20 cellular contexts compared by ENCODE assay signal in the genomic region with DNA sequence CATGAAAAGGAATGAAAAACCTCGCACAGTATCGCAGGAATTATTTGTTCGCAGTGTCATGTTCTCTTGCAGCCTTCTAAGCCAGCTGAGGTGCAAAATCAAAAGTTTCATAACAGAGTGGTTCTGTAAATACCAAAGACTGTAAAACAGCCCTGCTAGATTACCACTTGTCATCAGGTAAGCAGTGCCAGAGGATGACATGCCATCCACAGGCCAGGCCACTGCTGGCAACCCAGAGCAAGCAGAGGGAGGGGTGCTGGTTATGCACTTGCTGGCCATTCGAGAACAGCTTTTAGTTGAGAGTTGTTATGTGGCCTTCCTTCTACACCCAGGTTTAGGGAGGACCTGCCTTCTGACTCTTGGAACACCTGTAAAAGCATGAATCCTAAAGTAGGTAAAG.
DNase-seq lines count a peak whose midpoint lies in the region; ATAC-seq lines count a peak whose summit lies in the region.
"Had no signal": no experiment of that assay in that cellular context is flagged by ENCODE, and none has a peak within 500 bp of the region (broad histone marks: within the 10 kb centered on the region; RNA-seq: fewer than 3 reads in every experiment).

No MANE protein-coding gene starts in this region.

- H3K27me3 Mint-ChIP-seq in IgD-negative memory B cell (no peaks in the 10 kb centered on the region), memory B cell (no peaks in the 10 kb centered on the region)
- no peaks in the 10 kb centered on the region for H3K27me3 Mint-ChIP-seq in activated T-cell treated with anti-CD3 and anti-CD28 coated beads, Interleukin-2, amount 50 U/mL, for 72 hours (ENCODE audit: low read depth)
- H3K27me3 Mint-ChIP-seq: activated CD4-positive, alpha-beta T cell treated with anti-CD3 and anti-CD28 coated beads for 36 hours; activated naive CD4-positive, alpha-beta T cell treated with anti-CD3 and anti-CD28 coated beads, Interleukin-2, amount 50 U/mL, for 24 hours; brain had no signal

- 54 to 91% methylated on average over 4 of the region's 4 CpGs for WGBS in esophagus, 2 donors

- peaks cover 5% of the 10 kb centered on the region for H3K36me3 Mint-ChIP-seq in IgD-negative memory B cell
- H3K36me3 Mint-ChIP-seq in memory B cell: peaks cover 16% of the 10 kb centered on the region
- H3K36me3 Mint-ChIP-seq in activated T-cell treated with anti-CD3 and anti-CD28 coated beads, Interleukin-2, amount 50 U/mL, for 72 hours (ENCODE audit: insufficient read depth in 2 of 2): no peaks in the 10 kb centered on the region

- DNase-seq in memory B cell (ENCODE audit: low spot score in 2 of 2) (no peak), DMS79 treated with DMSO at 0.1 percent for 48 hours (lab: John Stamatoyannopoulos, UW) (no peak)
- DNase-seq in activated T-cell treated with anti-CD3 and anti-CD28 coated beads, Interleukin-2, amount 50 U/mL, for 72 hours: no peak
- DNase-seq: activated CD4-positive, alpha-beta T cell treated with anti-CD3 and anti-CD28 coated beads for 36 hours; endodermal cell; Karpas-422; NCI-H1417; NCI-H226; spleen; stimulated activated naive CD8-positive, alpha-beta T cell treated with anti-CD3 and anti-CD28 coated beads, Interleukin-15, Interleukin-2, amounts not matched to agents 100 U/mL and 50 U/mL, for 24 hours; T1000 had no signal

- H3K27me3 ChIP-seq in BLaER1: no peaks in the 10 kb centered on the region
- no peaks in the 10 kb centered on the region for H3K27me3 ChIP-seq in esophagus (ENCODE audit: control insufficient read depth in 1 of 2, insufficient read depth in 2 of 2, low read length in 2 of 2)
- H3K27me3 ChIP-seq: foreskin keratinocyte, spleen had no signal

- ATAC-seq in memory B cell (ENCODE audit: low read depth): no peak
- ATAC-seq in GM19397 (IDR thresholded peaks at IDR 0.05; ENCODE audit: unreplicated experiment): no peak
- no peak for ATAC-seq in HG03097 (IDR thresholded peaks at IDR 0.05; ENCODE audit: low FRiP score, unreplicated experiment)
- ATAC-seq in activated T-cell treated with anti-CD3 and anti-CD28 coated beads, Interleukin-2, amount 50 U/mL, for 72 hours (replicated peaks in 1 of 2): no peak
- ATAC-seq: activated CD4-positive, alpha-beta T cell treated with anti-CD3 and anti-CD28 coated beads for 36 hours; stimulated activated naive CD8-positive, alpha-beta T cell treated with anti-CD3 and anti-CD28 coated beads, Interleukin-15, Interleukin-2, amounts not matched to agents 100 U/mL and 50 U/mL, for 24 hours had no signal

- peak overlapping the region; percentile 9; the same call in 1 of the 2 replicates for H3K4me2 ChIP-seq in BLaER1

- H3K27ac Mint-ChIP-seq in IgD-negative memory B cell (peak overlapping the region in 2 of 3 donors; percentile 13 to 73), memory B cell (peak overlapping the region; percentile 85)
- H3K27ac Mint-ChIP-seq in activated T-cell treated with anti-CD3 and anti-CD28 coated beads, Interleukin-2, amount 50 U/mL, for 72 hours: no peak overlapping the region
- H3K27ac Mint-ChIP-seq: activated CD4-positive, alpha-beta T cell treated with anti-CD3 and anti-CD28 coated beads for 36 hours; activated naive CD4-positive, alpha-beta T cell treated with anti-CD3 and anti-CD28 coated beads, Interleukin-2, amount 50 U/mL, for 24 hours; endodermal cell had no signal

- peak overlapping the region in 1 of 4 donors; percentile 53 for H3K4me3 Mint-ChIP-seq in IgD-negative memory B cell
- no peak overlapping the region for H3K4me3 Mint-ChIP-seq in memory B cell
- H3K4me3 Mint-ChIP-seq in activated T-cell treated with anti-CD3 and anti-CD28 coated beads, Interleukin-2, amount 50 U/mL, for 72 hours: no peak overlapping the region
- H3K4me3 Mint-ChIP-seq: activated CD4-positive, alpha-beta T cell treated with anti-CD3 and anti-CD28 coated beads for 36 hours; activated naive CD4-positive, alpha-beta T cell treated with anti-CD3 and anti-CD28 coated beads, Interleukin-2, amount 50 U/mL, for 24 hours; endodermal cell had no signal

- H3K4me3 ChIP-seq in BLaER1: no peak overlapping the region
- H3K4me3 ChIP-seq in esophagus (ENCODE audit: low read depth in 1 of 2, low read length in 2 of 2): no peak overlapping the region
- H3K4me3 ChIP-seq: spleen had no signal

- no peak overlapping the region for H3K9ac ChIP-seq in BLaER1
- H3K9ac ChIP-seq: parathyroid adenoma had no signal

- peaks cover 99% of the 10 kb centered on the region for H4K20me1 ChIP-seq in BLaER1

- H3K9me3 ChIP-seq in BLaER1 (no peaks in the 10 kb centered on the region), esophagus (ENCODE audit: control insufficient read depth in 2 of 2, insufficient read depth in 1 of 2, low read depth in 1 of 2, low read length in 1 of 2) (no peaks in the 10 kb centered on the region)
- H3K9me3 ChIP-seq: spleen had no signal

- peaks cover 89% of the 10 kb centered on the region for H3K4me1 ChIP-seq in BLaER1
- H3K4me1 ChIP-seq in esophagus (ENCODE audit: control insufficient read depth in 2 of 2, insufficient read depth in 2 of 2, low read length in 1 of 2): peaks cover 7 to 18% of the 10 kb centered on the region in 2 donors
- H3K4me1 ChIP-seq: parathyroid adenoma had no signal

- H3K36me3 ChIP-seq in BLaER1: peaks cover 67% of the 10 kb centered on the region
- H3K36me3 ChIP-seq in esophagus (ENCODE audit: control insufficient read depth in 2 of 2, insufficient read depth in 2 of 2, low read length in 1 of 2): no peaks in the 10 kb centered on the region

- peak overlapping the region; percentile 11 for H3K27ac ChIP-seq in BLaER1
- peak overlapping the region; percentile 4 to 33 for H3K27ac ChIP-seq in esophagus (ENCODE audit: low read depth in 2 of 2, low read length in 1 of 2)
- H3K27ac ChIP-seq: foreskin keratinocyte, parathyroid adenoma had no signal

- no peaks in the 10 kb centered on the region for H3K9me3 Mint-ChIP-seq in IgD-negative memory B cell
- no peaks in the 10 kb centered on the region for H3K9me3 Mint-ChIP-seq in memory B cell
- no peaks in the 10 kb centered on the region for H3K9me3 Mint-ChIP-seq in activated T-cell treated with anti-CD3 and anti-CD28 coated beads, Interleukin-2, amount 50 U/mL, for 72 hours
- H3K9me3 Mint-ChIP-seq: activated naive CD4-positive, alpha-beta T cell treated with anti-CD3 and anti-CD28 coated beads, Interleukin-2, amount 50 U/mL, for 24 hours; brain; endodermal cell had no signal

- H3K4me1 Mint-ChIP-seq in IgD-negative memory B cell (peaks cover 51 to 72% (median 67%) of the 10 kb centered on the region in 3 donors), memory B cell (peaks cover 68% of the 10 kb centered on the region)
- H3K4me1 Mint-ChIP-seq in activated T-cell treated with anti-CD3 and anti-CD28 coated beads, Interleukin-2, amount 50 U/mL, for 72 hours (ENCODE audit: low read depth): peaks cover 68% of the 10 kb centered on the region
